ENCODE assay signal across 9 cellular contexts in the genomic region with DNA sequence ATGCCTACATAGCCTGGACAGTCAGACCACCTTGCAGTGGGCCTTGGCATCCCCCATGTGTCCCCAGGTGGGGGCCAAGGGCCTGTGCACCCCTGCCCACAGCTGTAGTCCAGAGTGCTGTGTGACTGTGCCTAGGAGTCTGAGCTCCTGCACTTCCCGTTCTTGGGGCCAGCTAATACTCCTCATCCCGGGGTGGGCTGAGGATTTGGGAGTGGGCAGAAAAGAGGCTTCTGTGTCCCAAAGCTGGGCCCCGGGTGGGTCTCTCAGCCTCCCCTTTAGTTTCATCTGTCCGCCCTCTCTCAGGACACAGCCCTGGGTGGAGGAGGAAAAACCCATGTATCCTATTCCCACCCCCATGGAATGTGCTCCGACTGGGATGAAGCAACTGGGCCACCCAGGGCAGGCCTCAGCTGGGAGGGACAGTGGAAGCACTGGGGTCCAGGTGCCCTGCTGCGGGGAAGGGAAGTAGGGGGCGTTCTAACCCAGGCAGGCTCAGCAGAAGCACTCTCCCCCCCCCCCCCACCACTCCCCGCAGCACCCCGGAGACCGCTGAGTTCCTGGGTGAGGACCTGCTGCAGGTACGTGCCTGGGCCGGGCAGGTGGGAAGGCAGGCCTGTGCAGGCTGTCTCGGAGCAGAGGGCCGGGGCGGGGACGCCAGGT. TPM values are rescaled to one million over a fixed set of nuclear protein-coding genes. Genes with fewer than 3 reads are reported as not detected.
DNase-seq lines count a peak whose midpoint lies in the region; ATAC-seq and TF ChIP-seq lines count a peak whose summit lies in the region.
"Had no signal": no experiment of that assay in that cellular context is flagged by ENCODE, and none has a peak within 500 bp of the region (broad histone marks: within the 10 kb centered on the region; RNA-seq: fewer than 3 reads in every experiment).

No MANE protein-coding gene starts in this region.

- H3K9me3 Mint-ChIP-seq in MCF 10A (ENCODE audit: unreplicated experiment): no peaks in the 10 kb centered on the region

- H3K4me3 ChIP-seq in AG04449 (ENCODE audit: low read depth, low read length): peak overlapping the region; percentile 78
- H3K4me3 ChIP-seq in HUES6 (ENCODE audit: low read depth, low read length): peak overlapping the region; percentile 85
- H3K4me3 ChIP-seq in mucosa of descending colon: peak overlapping the region; percentile 65

- H3K4me1 ChIP-seq in HUES6 (ENCODE audit: control insufficient read depth, insufficient read depth, low read length): peaks cover 28% of the 10 kb centered on the region
- peaks cover 62% of the 10 kb centered on the region for H3K4me1 ChIP-seq in mucosa of descending colon (ENCODE audit: low read depth)

- no TSS peak for BruUV-seq in MCF 10A (replicated peaks; lab: Mats Ljungman, UMichigan)

- peak overlapping the region; percentile 26 for H3K9ac ChIP-seq in HUES6 (ENCODE audit: low read length)

- no peak for DNase-seq in AG04449 (ENCODE audit: low read depth, low spot score)
- DNase-seq in MCF 10A (ENCODE audit: unreplicated experiment): no peak
- peak in 2 of 3 donors; percentile 55 to 68 for DNase-seq in mucosa of descending colon
- DNase-seq in NCI-H748 treated with DMSO at 0.1 percent for 48 hours (lab: John Stamatoyannopoulos, UW): no peak
- no peak for DNase-seq in NCI-H510A treated with DMSO at 0.1 percent for 48 hours (lab: John Stamatoyannopoulos, UW)
- DNase-seq in NCI-H2029 treated with DMSO at 0.1 percent for 48 hours (lab: John Stamatoyannopoulos, UW): no peak

- H3K9me3 ChIP-seq in HUES6 (ENCODE audit: control insufficient read depth, insufficient read depth, low read depth, low read length) (no peaks in the 10 kb centered on the region), mucosa of descending colon (no peaks in the 10 kb centered on the region)

- H3K27ac ChIP-seq in HUES6 (ENCODE audit: low read depth, low read length): no peak overlapping the region; the same call in 1 of the 2 replicates

- H3K36me3 ChIP-seq in HUES6 (ENCODE audit: control insufficient read depth, insufficient read depth, low read length) (peaks cover 34% of the 10 kb centered on the region), mucosa of descending colon (ENCODE audit: low read depth) (no peaks in the 10 kb centered on the region)

- H3K4me1 Mint-ChIP-seq in MCF 10A (ENCODE audit: insufficient read depth, unreplicated experiment): peaks cover 7% of the 10 kb centered on the region

- intact Hi-C loops in MCF 10A (cut with micrococcal nuclease): no loop called here
- intact Hi-C loops in mucosa of descending colon (cut with DNase I, micrococcal nuclease): loop anchor here (5.0 to 10.0 kb wide), 3 partner anchors 42 to 154 kb away; a partner anchor contains a TSS

- POLR2A ChIA-PET in AG04449 (lab: Yijun Ruan, JAX): interaction anchor here (1.1 to 1.2 kb wide), 2 partner anchors 36 to 41 kb away, joined by 3 to 5 read pairs; no protein-coding TSS in a partner anchor
- POLR2A ChIA-PET in MCF 10A (lab: Yijun Ruan, JAX): interaction anchor here (0.6 to 4.4 kb wide), 3 partner anchors 18 to 80 kb away, joined by 3 to 34 read pairs (median 4); a partner anchor contains a TSS

- peak overlapping the region; percentile 49 for H3K4me3 Mint-ChIP-seq in MCF 10A (ENCODE audit: unreplicated experiment)

- no peaks in the 10 kb centered on the region for H3K27me3 ChIP-seq in HUES6 (ENCODE audit: control insufficient read depth, insufficient read depth, low read length)

- TF ChIP-seq CTCF in AG04449 (IDR thresholded peaks at IDR 0.05; ENCODE audit: insufficient read depth, low read length, missing control alignments) (no peak), MCF 10A (IDR thresholded peaks at IDR 0.05; ENCODE audit: unreplicated experiment) (no peak), mucosa of descending colon (IDR thresholded peaks at IDR 0.05) (no peak)

- peak; percentile 23 for ATAC-seq in mucosa of descending colon
- no peak for ATAC-seq in HG03025 (IDR thresholded peaks at IDR 0.05; ENCODE audit: low FRiP score, unreplicated experiment)

- CTCF ChIA-PET in AG04449 (lab: Yijun Ruan, JAX) (interaction anchor here (1.3 to 18.2 kb wide), 7 partner anchors 17 to 151 kb away, joined by 4 to 454 read pairs (median 131); a partner anchor contains a TSS), MCF 10A (lab: Yijun Ruan, JAX) (interaction anchor here (0.5 to 6.9 kb wide), 10 partner anchors 12 to 153 kb away, joined by 3 to 113 read pairs (median 4); a partner anchor contains a TSS)

- peak overlapping the region; percentile 57 for H3K27ac Mint-ChIP-seq in MCF 10A (ENCODE audit: low read depth, unreplicated experiment)

- no peaks in the 10 kb centered on the region for H3K36me3 Mint-ChIP-seq in MCF 10A (ENCODE audit: insufficient read depth, unreplicated experiment)

- H3K27me3 Mint-ChIP-seq in MCF 10A (ENCODE audit: insufficient read depth, unreplicated experiment): no peaks in the 10 kb centered on the region

RNA-seq across cellular contexts. Expression of a gene that starts 1.3 kb away (rescaled TPM):
- total RNA-seq in MCF 10A (2022) (1.5 and 1.9 TPM in 2 replicates), mucosa of descending colon (10 to 100 TPM; 48.8 to 98.2 (median 96.6) TPM)
- total RNA-seq: myocyte had no signal

RNA-seq across cellular contexts. Expression of a gene that starts 17.8 kb away (rescaled TPM):
- total RNA-seq in MCF 10A (2022) (10.3 and 10.5 TPM in 2 replicates), mucosa of descending colon (10 to 100 TPM; 26.8 to 43.3 (median 40.6) TPM)

RNA-seq across cellular contexts. Expression of a gene that starts 32.1 kb away (rescaled TPM):
- total RNA-seq in MCF 10A (2022): 52.7 and 59.1 TPM in 2 replicates
- total RNA-seq in mucosa of descending colon: 10 to 100 TPM; 70.4 to 79.0 (median 74.3) TPM

RNA-seq across cellular contexts. Expression of a gene that starts 34.7 kb away (rescaled TPM):
- total RNA-seq in MCF 10A (2022): 1,407 and 1,635 TPM in 2 replicates
- 100 to 1,000 TPM in 2 of 3 donors, 10 to 100 TPM in 1; 54.6 to 376 (median 150) TPM for total RNA-seq in mucosa of descending colon

RNA-seq across cellular contexts. Expression of a gene that starts 45.4 kb away (rescaled TPM):
- total RNA-seq in MCF 10A (2022) (47.1 and 50.8 TPM in 2 replicates), mucosa of descending colon (10 to 100 TPM; 28.5 to 45.3 (median 42.6) TPM)

Comparison
In these comparisons a context has a peak if more than half of its experiments do, and no peak if none do; other contexts are left out.
1. DNase-seq: peak in mucosa of descending colon (2 of 3); none in AG04449 (single experiment), MCF 10A (single experiment), NCI-H748 treated with DMSO at 0.1 percent for 48 hours (single experiment), NCI-H510A treated with DMSO at 0.1 percent for 48 hours (single experiment) and NCI-H2029 treated with DMSO at 0.1 percent for 48 hours (single experiment).
2. RNA of a gene that starts 1.3 kb away (total RNA-seq): 48.8 to 98.2 TPM in mucosa of descending colon; 1.5 to 1.9 TPM in MCF 10A; every median in the first group is over 10 times any median in the second.
3. Peak in every context shown above with its lines, with median percentiles within 50 percentile points of each other: H3K4me3 ChIP-seq.